14 cellular contexts compared by ENCODE assay signal in genomic region chr19:55474269-55475265, GRCh38. TPM values are rescaled to one million over a fixed set of nuclear protein-coding genes. Genes with fewer than 3 reads are reported as not detected.
DNase-seq lines count a peak whose midpoint lies in the region; ATAC-seq and TF ChIP-seq lines count a peak whose summit lies in the region.
"Had no signal": no experiment of that assay in that cellular context is flagged by ENCODE, and none has a peak within 500 bp of the region (broad histone marks: within the 10 kb centered on the region; RNA-seq: fewer than 3 reads in every experiment).

No MANE protein-coding gene starts in this region.

- ATAC-seq in left lobe of liver: no peak

- no peaks in the 10 kb centered on the region for H3K27me3 ChIP-seq in HUES64 (ENCODE audit: insufficient read depth, low read length)
- no peaks in the 10 kb centered on the region for H3K27me3 ChIP-seq in mesenchymal stem cell (ENCODE audit: control insufficient read depth in 1 of 2, insufficient read depth in 1 of 2, low read length in 2 of 2)

- in situ Hi-C loops in astrocyte of the cerebellum (cut with HindIII; ENCODE audit: low sequenced_read_pairs): no loop called here

- H3K18ac ChIP-seq in mesenchymal stem cell (ENCODE audit: low read depth in 1 of 2, low read length in 2 of 2): no peak overlapping the region

- H2BK15ac ChIP-seq in mesenchymal stem cell (ENCODE audit: low read depth, poor library complexity, severe bottlenecking): no peak overlapping the region

- H3K9ac ChIP-seq in HUES64 (ENCODE audit: low read depth, low read length) (no peak overlapping the region), mesenchymal stem cell (ENCODE audit: low read length) (peak overlapping the region; percentile 71)
- H3K9ac ChIP-seq: KMS-11 had no signal

- H3K14ac ChIP-seq in mesenchymal stem cell (ENCODE audit: low read length in 2 of 2): no peak overlapping the region

- H2BK5ac ChIP-seq in mesenchymal stem cell (ENCODE audit: low read depth, low read length, poor library complexity, severe bottlenecking): peak overlapping the region; percentile 97

- no peak overlapping the region for H4K8ac ChIP-seq in mesenchymal stem cell (ENCODE audit: low read length)

- peak overlapping the region; percentile 15 to 61 for H2BK12ac ChIP-seq in mesenchymal stem cell (ENCODE audit: low read length in 2 of 2)

- H3K23ac ChIP-seq in mesenchymal stem cell (ENCODE audit: low read length in 2 of 2): no peak overlapping the region

- H3K27ac ChIP-seq in HUES64 (ENCODE audit: low read depth, low read length): peak overlapping the region; percentile 41; the same call in 1 of the 2 replicates
- H3K27ac ChIP-seq in mesenchymal stem cell (ENCODE audit: low read length, poor library complexity, severe bottlenecking): peak overlapping the region; percentile 96
- H3K27ac ChIP-seq: KMS-11 had no signal

- H4K91ac ChIP-seq in mesenchymal stem cell (ENCODE audit: low read length): peak overlapping the region; percentile 57

- H3K9me3 ChIP-seq in HUES64 (ENCODE audit: insufficient read depth, low read depth, low read length) (no peaks in the 10 kb centered on the region), mesenchymal stem cell (ENCODE audit: control insufficient read depth, low read length) (no peaks in the 10 kb centered on the region)

- H3K79me1 ChIP-seq in mesenchymal stem cell (replicated peaks; ENCODE audit: low read length, poor library complexity, severe bottlenecking): peaks cover 10% of the 10 kb centered on the region

- DNase-seq in AG10803 (ENCODE audit: low read depth) (peak; percentile 56), astrocyte of the cerebellum (ENCODE audit: low read depth) (peak; percentile 75), mesenchymal stem cell (no peak), NCI-H748 (lab: John Stamatoyannopoulos, UW; ENCODE audit: unreplicated experiment) (no peak), NCI-H2227 (lab: John Stamatoyannopoulos, UW; ENCODE audit: unreplicated experiment) (no peak), COLO668 (lab: John Stamatoyannopoulos, UW; ENCODE audit: unreplicated experiment) (no peak), left lobe of liver (ENCODE audit: low spot score) (no peak)
- DNase-seq: activated CD8-positive, alpha-beta memory T cell treated with anti-CD3 and anti-CD28 coated beads, Interleukin-2, amount 50 U/mL, for 4 hours; central memory CD4-positive, alpha-beta T cell; SW 1271 had no signal

- no peak overlapping the region for H3K4ac ChIP-seq in mesenchymal stem cell (ENCODE audit: low read depth in 1 of 2, low read length in 2 of 2)

- H3K4me3 ChIP-seq in AG10803 (ENCODE audit: low read length) (no peak overlapping the region), HUES64 (ENCODE audit: low read length) (no peak overlapping the region), astrocyte of the cerebellum (ENCODE audit: low read depth, low read length) (no peak overlapping the region), mesenchymal stem cell (ENCODE audit: insufficient read depth in 1 of 2, low read depth in 1 of 2, low read length in 2 of 2) (peak overlapping the region in 1 of 2 experiments; percentile 16)

- TF ChIP-seq CTCF in AG10803 (conservative IDR thresholded peaks at IDR 0.05; ENCODE audit: low read length): no peak
- TF ChIP-seq CTCF in astrocyte of the cerebellum (IDR thresholded peaks at IDR 0.05; ENCODE audit: low read depth, low read length, missing control alignments): no peak

- no peaks in the 10 kb centered on the region for H3K36me3 ChIP-seq in HUES64 (ENCODE audit: insufficient read depth, low read length)
- H3K36me3 ChIP-seq in mesenchymal stem cell (ENCODE audit: control insufficient read depth in 1 of 2, insufficient read depth in 2 of 2, low read depth in 1 of 2, low read length in 2 of 2): peaks cover 0 to 10% of the 10 kb centered on the region in 2 experiments

- peak overlapping the region; percentile 100 for H2AK5ac ChIP-seq in mesenchymal stem cell (ENCODE audit: low read length, severe bottlenecking)

- no peak overlapping the region for H2AFZ ChIP-seq in mesenchymal stem cell (ENCODE audit: low read depth, low read length)

- H3K4me1 ChIP-seq in HUES64 (ENCODE audit: insufficient read depth, low read length) (peaks cover 11% of the 10 kb centered on the region), mesenchymal stem cell (ENCODE audit: control insufficient read depth, insufficient read depth, low read depth, low read length) (peaks cover 54% of the 10 kb centered on the region)

- H3K4me2 ChIP-seq in mesenchymal stem cell (ENCODE audit: low read length, poor library complexity, severe bottlenecking): peak overlapping the region; percentile 8
- H3K4me2 ChIP-seq: KMS-11 had no signal

- WGBS in HUES64: 90% methylated on average over 19 of the region's 19 CpGs
- 88% methylated on average over 19 of the region's 19 CpGs for WGBS in mesenchymal stem cell

- H2BK120ac ChIP-seq in mesenchymal stem cell (ENCODE audit: low read depth, low read length): no peak overlapping the region

RNA-seq across cellular contexts. Expression of gene ZNF628, which starts 1.9 kb away (rescaled TPM):
- 10.1 TPM for polyA plus RNA-seq in HUES64 (2013, experiment 1 of 2)
- polyA plus RNA-seq in HUES64 (2013, experiment 2 of 2): 10.2 TPM
- 7.0 TPM for polyA plus RNA-seq in mesenchymal stem cell (2013, experiment 1 of 2)
- polyA plus RNA-seq in mesenchymal stem cell (2013, experiment 2 of 2): 6.6 TPM
- total RNA-seq in left lobe of liver: 5.3 TPM

RNA-seq across cellular contexts. Expression of gene C19orf85, which starts 10.0 kb away (rescaled TPM):
- polyA plus RNA-seq in HUES64 (2013, experiment 1 of 2): 2.3 TPM
- polyA plus RNA-seq in HUES64 (2013, experiment 2 of 2): 2.0 TPM
- not detected for polyA plus RNA-seq in mesenchymal stem cell (2013, experiment 1 of 2)
- polyA plus RNA-seq in mesenchymal stem cell (2013, experiment 2 of 2): not detected
- not detected for total RNA-seq in left lobe of liver
- total RNA-seq: mesenteric fat pad, NCI-H460 had no signal

RNA-seq across cellular contexts. Expression of gene NAT14, which starts 10.4 kb away (rescaled TPM):
- polyA plus RNA-seq in HUES64 (2013, experiment 1 of 2): 35.3 TPM
- 34.2 TPM for polyA plus RNA-seq in HUES64 (2013, experiment 2 of 2)
- 106 TPM for polyA plus RNA-seq in mesenchymal stem cell (2013, experiment 1 of 2)
- 108 TPM for polyA plus RNA-seq in mesenchymal stem cell (2013, experiment 2 of 2)
- total RNA-seq in left lobe of liver: 4.6 TPM

RNA-seq across cellular contexts. Expression of gene ISOC2, which starts 13.1 kb away (rescaled TPM):
- polyA plus RNA-seq in HUES64 (2013, experiment 1 of 2): 54.9 TPM
- 52.0 TPM for polyA plus RNA-seq in HUES64 (2013, experiment 2 of 2)
- polyA plus RNA-seq in mesenchymal stem cell (2013, experiment 1 of 2): 54.6 TPM
- polyA plus RNA-seq in mesenchymal stem cell (2013, experiment 2 of 2): 52.1 TPM
- total RNA-seq in left lobe of liver: 105 TPM

RNA-seq across cellular contexts. Expression of gene SSC5D, which starts 13.7 kb away (rescaled TPM):
- 0.65 TPM for polyA plus RNA-seq in HUES64 (2013, experiment 1 of 2)
- polyA plus RNA-seq in HUES64 (2013, experiment 2 of 2): 1.0 TPM
- 29.2 TPM for polyA plus RNA-seq in mesenchymal stem cell (2013, experiment 1 of 2)
- polyA plus RNA-seq in mesenchymal stem cell (2013, experiment 2 of 2): 27.1 TPM
- 0.81 TPM for total RNA-seq in left lobe of liver

Comparison
In these comparisons a context has a peak if more than half of its experiments do, and no peak if none do; other contexts are left out.
1. DNase-seq: peak in AG10803 (single experiment) and astrocyte of the cerebellum (single experiment); none in mesenchymal stem cell (single experiment), NCI-H748 (single experiment), NCI-H2227 (single experiment), COLO668 (single experiment) and left lobe of liver (single experiment).